32 cellular contexts compared by ENCODE assay signal in genomic region chr1:163120372-163120771, GRCh38. TPM values are rescaled to one million over a fixed set of nuclear protein-coding genes. Genes with fewer than 3 reads are reported as not detected.
"Had no signal": no experiment of that assay in that cellular context is flagged by ENCODE, and none has a peak within 500 bp of the region (broad histone marks: within the 10 kb centered on the region; RNA-seq: fewer than 3 reads in every experiment).

No MANE protein-coding gene starts in this region.

- H3K9me3 ChIP-seq: adrenal gland, MG63, SJCRH30 had no signal

- DNase-seq: activated B cell treated with CpG ODN at 0.5 μM for 24 hours; activated CD4-positive, alpha-beta memory T cell treated with anti-CD3 and anti-CD28 coated beads for 36 hours; activated CD4-positive, alpha-beta T cell treated with anti-CD3 and anti-CD28 coated beads for 4 hours; activated CD4-positive, alpha-beta T cell treated with anti-CD3 and anti-CD28 coated beads, Interleukin-2, amount 50 U/mL, for 1 hour; activated CD4-positive, CD25-positive, alpha-beta regulatory T cell treated with anti-CD3 and anti-CD28 coated beads, Interleukin-2, amount 50 U/mL, for 72 hours; activated CD8-positive, alpha-beta memory T cell treated with anti-CD3 and anti-CD28 coated beads, Interleukin-2, amount 50 U/mL, for 4 hours; activated gamma-delta T cell treated with Interleukin-2 at 50 U/mL for 16 hours; activated naive CD4-positive, alpha-beta T cell treated with anti-CD3 and anti-CD28 coated beads for 36 hours; activated T-cell treated with anti-CD3 and anti-CD28 coated beads for 4 hours; activated T-cell treated with anti-CD3 and anti-CD28 coated beads, Interleukin-2, amount 50 U/mL, for 4 hours; adrenal gland; caudate nucleus; MG63; NCI-H1048; NCI-H1105 treated with DMSO at 0.1 percent for 48 hours; NCI-H1436 treated with DMSO at 0.1 percent for 48 hours; NCI-H1694 treated with DMSO at 0.1 percent for 48 hours; NCI-H2029; NCI-H2227 treated with DMSO at 0.1 percent for 48 hours; NCI-H446; NCI-H524; NCI-H748 treated with DMSO at 0.1 percent for 48 hours; PC-9; SHP77; SJCRH30; SW 1271; T-helper 1 cell; T-helper 9 cell had no signal

- H3K4me1 ChIP-seq: adrenal gland, SJCRH30 had no signal

- H3K36me3 ChIP-seq: adrenal gland, MG63, SJCRH30 had no signal

- H3K4me3 ChIP-seq: adrenal gland, MG63, PC-9, SJCRH30 had no signal

- H3K27me3 ChIP-seq: adrenal gland, MG63 had no signal

- H3K27ac ChIP-seq: adrenal gland, PC-9, SJCRH30, VCaP had no signal

RNA-seq across cellular contexts. Expression of gene RGS4, which starts 51.2 kb away (rescaled TPM):
- total RNA-seq: activated B cell treated with CpG ODN at 0.5 μM for 24 hours; activated CD4-positive, alpha-beta memory T cell treated with anti-CD3 and anti-CD28 coated beads for 36 hours; activated naive CD4-positive, alpha-beta T cell treated with anti-CD3 and anti-CD28 coated beads for 36 hours; activated naive CD4-positive, alpha-beta T cell treated with anti-CD3 and anti-CD28 coated beads, Interleukin-2, amount 50 U/mL, for 72 hours; activated T-cell treated with anti-CD3 and anti-CD28 coated beads, Interleukin-2, amount 50 U/mL, for 4 hours; activated T-helper 1 cell treated with anti-CD3 and anti-CD28 coated beads, Interleukin-12 subunit alpha, Interleukin-12 subunit beta, Interleukin-2, Interleukin-4 antibody, amounts not matched to agents 30 ng/mL and 10 ng/mL and 1 ng/mL, durations not matched to agents 14 hours and 24 hours and 36 hours; OCI-LY7; PC-9 had no signal
